10 cellular contexts compared by ENCODE assay signal in genomic region chr18:63206433-63207153, GRCh38.
DNase-seq lines count a peak whose midpoint lies in the region; ATAC-seq lines count a peak whose summit lies in the region.
"Had no signal": no experiment of that assay in that cellular context is flagged by ENCODE, and none has a peak within 500 bp of the region (broad histone marks: within the 10 kb centered on the region; RNA-seq: fewer than 3 reads in every experiment).

No MANE protein-coding gene starts in this region.

- H2BK5ac ChIP-seq in neuronal stem cell (ENCODE audit: low read length), result no peak overlapping the region

- in situ Hi-C loops in HAP-1 (cut with MboI; ENCODE audit: low sequenced_read_pairs), result no loop called here

- no peak overlapping the region for H3K4me2 ChIP-seq in neuronal stem cell (ENCODE audit: insufficient read depth, low read length, poor library complexity, severe bottlenecking)

- H3K36me3 ChIP-seq in neuronal stem cell (replicated peaks in 1 of 2; ENCODE audit: control insufficient read depth in 2 of 2, insufficient read depth in 2 of 2, low read length in 2 of 2) (no peaks in the 10 kb centered on the region), HAP-1 (replicated peaks) (no peaks in the 10 kb centered on the region)

- H3K27ac ChIP-seq in neuronal stem cell (replicated peaks; ENCODE audit: low read length), result no peak overlapping the region

- no peaks in the 10 kb centered on the region for H3K27me3 Mint-ChIP-seq in activated T-helper 17 cell treated with anti-CD3 and anti-CD28 coated beads, Interleukin-2, amount 50 U/mL, for 72 hours

- H3K27me3 ChIP-seq in neuronal stem cell (ENCODE audit: control insufficient read depth in 3 of 3, insufficient read depth in 3 of 3, low read depth in 1 of 3, low read length in 3 of 3) (no peaks in the 10 kb centered on the region), HAP-1 (ENCODE audit: low read depth) (0 out of 2 replicates have a peak, but pooled peaks cover 3% of the 10 kb centered on the region)

- no peak overlapping the region for H3K9ac ChIP-seq in neuronal stem cell (ENCODE audit: low read depth, low read length, poor library complexity)

- H3K18ac ChIP-seq in neuronal stem cell (ENCODE audit: low read length), result peak overlapping the region; percentile 21

- H2AFZ ChIP-seq in neuronal stem cell (ENCODE audit: low read length), result no peak overlapping the region

- no peak overlapping the region for H2BK120ac ChIP-seq in neuronal stem cell (ENCODE audit: low read depth, low read length)

- H3K4me1 ChIP-seq in neuronal stem cell (ENCODE audit: control insufficient read depth in 2 of 2, insufficient read depth in 1 of 2, low read depth in 1 of 2, low read length in 2 of 2), result peaks cover 3 to 12% of the 10 kb centered on the region in 2 donors
- H3K4me1 ChIP-seq in HAP-1, result no peaks in the 10 kb centered on the region

- ATAC-seq in HG03025 (IDR thresholded peaks at IDR 0.05; ENCODE audit: low FRiP score, unreplicated experiment) (peak; percentile 2), left cardiac atrium (no peak)
- peak; percentile 10 for ATAC-seq in activated T-helper 17 cell treated with anti-CD3 and anti-CD28 coated beads, Interleukin-2, amount 50 U/mL, for 72 hours (replicated peaks)

- H3K36me3 Mint-ChIP-seq in activated T-helper 17 cell treated with anti-CD3 and anti-CD28 coated beads, Interleukin-2, amount 50 U/mL, for 72 hours (ENCODE audit: low read depth), result peaks cover 93% of the 10 kb centered on the region
- H3K36me3 Mint-ChIP-seq: mesothelial cell of epicardium had no signal

- H3K23ac ChIP-seq in neuronal stem cell (ENCODE audit: low read depth, low read length, poor library complexity), result no peak overlapping the region

- H3K9me3 Mint-ChIP-seq in activated T-helper 17 cell treated with anti-CD3 and anti-CD28 coated beads, Interleukin-2, amount 50 U/mL, for 72 hours, result no peaks in the 10 kb centered on the region
- H3K9me3 Mint-ChIP-seq: mesothelial cell of epicardium had no signal

- WGBS in neuronal stem cell (ENCODE audit: extremely low coverage in 2 of 2, insufficient read length in 2 of 2, insufficient replicate concordance in 1 of 2), 2 donors, result no CpG with 5 or more reads among the region's 13 CpGs

- H3K4me3 ChIP-seq in neuronal stem cell (ENCODE audit: low read length in 2 of 2), result no peak overlapping the region
- H3K4me3 ChIP-seq in HAP-1, result no peak overlapping the region

- H3K4me3 Mint-ChIP-seq in activated T-helper 17 cell treated with anti-CD3 and anti-CD28 coated beads, Interleukin-2, amount 50 U/mL, for 72 hours, result peak overlapping the region; percentile 83
- H3K4me3 Mint-ChIP-seq: mesothelial cell of epicardium had no signal

- H3K14ac ChIP-seq in neuronal stem cell (ENCODE audit: low read length), result no peak overlapping the region

- intact Hi-C loops in left cardiac atrium (cut with DNase I), result no loop called here

- H4K8ac ChIP-seq in neuronal stem cell (ENCODE audit: low read depth, low read length), result no peak overlapping the region

- no peak overlapping the region for H2BK15ac ChIP-seq in neuronal stem cell (ENCODE audit: low read length)

- no peak overlapping the region for H3K4ac ChIP-seq in neuronal stem cell (ENCODE audit: low read length)

- no peak overlapping the region for H2BK12ac ChIP-seq in neuronal stem cell (ENCODE audit: low read length)

- peak overlapping the region; percentile 98 for H3K27ac Mint-ChIP-seq in activated T-helper 17 cell treated with anti-CD3 and anti-CD28 coated beads, Interleukin-2, amount 50 U/mL, for 72 hours
- H3K27ac Mint-ChIP-seq: mesothelial cell of epicardium had no signal

- no peak overlapping the region for H2AK5ac ChIP-seq in neuronal stem cell (ENCODE audit: low read depth, low read length)

- H4K91ac ChIP-seq in neuronal stem cell (ENCODE audit: low read depth, low read length, poor library complexity), result no peak overlapping the region

- H3K79me1 ChIP-seq in neuronal stem cell (ENCODE audit: low read depth, low read length), result peaks cover 2% of the 10 kb centered on the region

- H3K9me3 ChIP-seq in neuronal stem cell (replicated peaks in 1 of 2; ENCODE audit: control insufficient read depth in 2 of 2, insufficient read depth in 1 of 2, low read depth in 1 of 2, low read length in 2 of 2) (no peaks in the 10 kb centered on the region), HAP-1 (no peaks in the 10 kb centered on the region)

- H3K4me1 Mint-ChIP-seq in activated T-helper 17 cell treated with anti-CD3 and anti-CD28 coated beads, Interleukin-2, amount 50 U/mL, for 72 hours, result peaks cover 82% of the 10 kb centered on the region

- DNase-seq in SHP77 (lab: John Stamatoyannopoulos, UW) (peak; percentile 31 to 35), SHP77 treated with DMSO at 0.1 percent for 48 hours (lab: John Stamatoyannopoulos, UW) (no peak), neuronal stem cell (ENCODE audit: low spot score) (no peak), left cardiac atrium (no peak), HAP-1 (ENCODE audit: low spot score in 2 of 2) (no peak), GDM1 (lab: John Stamatoyannopoulos, UW) (no peak)
- DNase-seq: activated gamma-delta T cell had no signal

Comparison
In these comparisons a context has a peak if more than half of its experiments do, and no peak if none do; other contexts are left out.
1. DNase-seq: peak in SHP77 (2 of 2); none in SHP77 treated with DMSO at 0.1 percent for 48 hours (single experiment), neuronal stem cell (single experiment), left cardiac atrium (single experiment), HAP-1 (0 of 2) and GDM1 (single experiment).
2. ATAC-seq: peak in HG03025 (single experiment) and activated T-helper 17 cell treated with anti-CD3 and anti-CD28 coated beads, Interleukin-2, amount 50 U/mL, for 72 hours (single experiment); none in left cardiac atrium (0 of 2).